ENCODE assay signal across 8 cellular contexts in genomic region chr4:26141916-26142638, GRCh38.
DNase-seq lines count a peak whose midpoint lies in the region; ATAC-seq and TF ChIP-seq lines count a peak whose summit lies in the region.

No MANE protein-coding gene starts in this region.

- ATAC-seq in GM21576 (IDR thresholded peaks at IDR 0.05; ENCODE audit: unreplicated experiment) (peak; percentile 58), GM19023 (IDR thresholded peaks at IDR 0.05; ENCODE audit: unreplicated experiment) (no peak)

- H3K4me3 ChIP-seq in SK-N-MC = peak overlapping the region; percentile 66

- H3K36me3 ChIP-seq in SK-N-MC (ENCODE audit: insufficient read depth, low read length) = no peaks in the 10 kb centered on the region

- no peak for TF ChIP-seq CTCF in type B pancreatic cell (conservative IDR thresholded peaks at IDR 0.05)

- no peaks in the 10 kb centered on the region for H3K27me3 Mint-ChIP-seq in type B pancreatic cell

- DNase-seq in AG08396 (ENCODE audit: low spot score) (peak; percentile 49), SK-N-MC (ENCODE audit: low read depth, low spot score) (peak; percentile 2), hippocampal formation (lab: John Stamatoyannopoulos, UW) (peak; percentile 9 to 27), type B pancreatic cell (ENCODE audit: extremely low spot score, unreplicated experiment) (no peak), kidney glomerular epithelial cell (lab: John Stamatoyannopoulos, UW) (no peak)
- DNase-seq in stimulated activated CD4-positive, alpha-beta T cell treated with anti-CD3 and anti-CD28 coated beads, Interleukin-4, amount 100 ng/mL, for 1 hour = no peak

- peak overlapping the region; percentile 7 for H3K4me3 Mint-ChIP-seq in type B pancreatic cell

- H3K9ac ChIP-seq in SK-N-MC (ENCODE audit: insufficient read length) = peak overlapping the region; percentile 60

- no peaks in the 10 kb centered on the region for H3K9me3 ChIP-seq in SK-N-MC (ENCODE audit: low read depth, low read length)

- peaks cover 6% of the 10 kb centered on the region for H3K9me3 Mint-ChIP-seq in type B pancreatic cell

- H3K27ac Mint-ChIP-seq in type B pancreatic cell = peak overlapping the region; percentile 57

- peaks cover 31% of the 10 kb centered on the region for H3K4me1 Mint-ChIP-seq in type B pancreatic cell (ENCODE audit: unreplicated experiment)

- H3K27ac ChIP-seq in SK-N-MC = peak overlapping the region; percentile 92

- H3K36me3 Mint-ChIP-seq in type B pancreatic cell = no peaks in the 10 kb centered on the region

Comparison
In these comparisons a context has a peak if more than half of its experiments do, and no peak if none do; other contexts are left out.
1. DNase-seq: peak in AG08396 (single experiment), SK-N-MC (single experiment) and hippocampal formation (2 of 2); none in type B pancreatic cell (single experiment), kidney glomerular epithelial cell (single experiment) and stimulated activated CD4-positive, alpha-beta T cell treated with anti-CD3 and anti-CD28 coated beads, Interleukin-4, amount 100 ng/mL, for 1 hour (single experiment).